ENCODE assay signal across 21 cellular contexts in genomic region chr5:175742290-175742994, GRCh38.
DNase-seq lines count a peak whose midpoint lies in the region; ATAC-seq, FAIRE-seq and TF ChIP-seq lines count a peak whose summit lies in the region.
"Had no signal": no experiment of that assay in that cellular context is flagged by ENCODE, and none has a peak within 500 bp of the region (broad histone marks: within the 10 kb centered on the region; RNA-seq: fewer than 3 reads in every experiment).

No MANE protein-coding gene starts in this region.

- no peak overlapping the region for H3K27ac ChIP-seq in K562 (ENCODE audit: extremely low read depth, low read depth, low read length)

- no peak for TF ChIP-seq POLR2A in K562 (conservative IDR thresholded peaks at IDR 0.05)

- H3K9me1 ChIP-seq in K562 (ENCODE audit: control insufficient read depth, insufficient read depth, low read length), result no peaks in the 10 kb centered on the region

- H3K4me1 ChIP-seq in K562 (replicated peaks in 1 of 2; ENCODE audit: control insufficient read depth in 2 of 2, insufficient read depth in 2 of 2, low read length in 2 of 2), result no peaks in the 10 kb centered on the region

- CTCF ChIA-PET in K562 (lab: Yijun Ruan, JAX; ENCODE audit: low intra/inter-chr PET ratio), result no interaction called here

- no peak overlapping the region for H3K9ac ChIP-seq in K562 (ENCODE audit: insufficient read depth in 1 of 2, low read depth in 2 of 2, low read length in 2 of 2)

- intact Hi-C loops in K562 (cut with micrococcal nuclease), result no loop called here

- H3K9me3 ChIP-seq in K562 (replicated peaks; ENCODE audit: control insufficient read depth, insufficient read depth, low read depth, low read length), result no peaks in the 10 kb centered on the region

- no peak for TF ChIP-seq CTCF in K562 (IDR thresholded peaks at IDR 0.05 in 2 of 3, conservative IDR thresholded peaks at IDR 0.05 in 1 of 3; ENCODE audit: insufficient read depth in 2 of 3, low read depth in 1 of 3, low read length in 3 of 3)

- peaks cover 2 to 22% of the 10 kb centered on the region in 2 experiments; a peak in 3 of 5 replicates for H3K27me3 ChIP-seq in K562 (ENCODE audit: control insufficient read depth in 2 of 2, insufficient read depth in 2 of 2, low read length in 2 of 2)

- H2AFZ ChIP-seq in K562 (ENCODE audit: low read depth, low read length), result no peak overlapping the region

- no peak for TF ChIP-seq EP300 in K562 (IDR thresholded peaks at IDR 0.05; ENCODE audit: low read length)

- BruUV-seq in K562 (replicated peaks; lab: Mats Ljungman, UMichigan), result no TSS peak

- ATAC-seq in K562, result no peak
- ATAC-seq in GM21529 (IDR thresholded peaks at IDR 0.05; ENCODE audit: unreplicated experiment), result no peak
- ATAC-seq in GM19397 (IDR thresholded peaks at IDR 0.05; ENCODE audit: unreplicated experiment), result no peak
- ATAC-seq: HepG2 had no signal

- FAIRE-seq in K562 (lab: Jason Lieb, UNC), result no peak
- FAIRE-seq: G401.6, GM12892, HepG2, HTR-8/SVneo had no signal

- H3K36me3 ChIP-seq in K562 (ENCODE audit: control insufficient read depth, insufficient read depth, low read length), result no peaks in the 10 kb centered on the region

- peak; percentile 28 for DNase-seq in activated CD8-positive, alpha-beta memory T cell treated with anti-CD3 and anti-CD28 coated beads, Interleukin-2, amount 50 U/mL, for 48 hours
- DNase-seq in activated CD8-positive, alpha-beta memory T cell treated with anti-CD3 and anti-CD28 coated beads, Interleukin-2, amount 50 U/mL, for 4 hours, result no peak
- no peak for DNase-seq in K562 (ENCODE audit: extremely low read depth in 1 of 4, low spot score in 3 of 4)
- peak; percentile 43 for DNase-seq in mesenteric fat pad (ENCODE audit: low spot score)
- no peak for DNase-seq in NCI-H446 (lab: John Stamatoyannopoulos, UW)
- no peak for DNase-seq in NCI-H1105 (lab: John Stamatoyannopoulos, UW)
- DNase-seq: 8988T; AML-193; C1 segment of cervical spinal cord; Calu3; CD4-positive, alpha-beta T cell; DMS79; EL; HCEC 1CT; HFFc6 had no signal

- WGBS in K562 (ENCODE audit: insufficient coverage, low coverage, missing lambda C conversion rate), result 0% methylated on average over 10 of the region's 10 CpGs

- no peaks in the 10 kb centered on the region for H3K79me2 ChIP-seq in K562 (ENCODE audit: control insufficient read depth, insufficient read depth, low read length)

- H3K4me2 ChIP-seq in K562 (ENCODE audit: insufficient read depth, low read length), result no peak overlapping the region

- no peak overlapping the region for H3K4me3 ChIP-seq in K562

- in situ Hi-C loops in K562 (cut with MboI), result loop anchor here (25.0 kb wide), 2 partner anchors 845 to 1370 kb away; no protein-coding TSS in a partner anchor

- POLR2A ChIA-PET in K562 (lab: Yijun Ruan, JAX), result no interaction called here

- 0 out of 2 replicates have a peak, but pooled peaks cover 4% of the 10 kb centered on the region for H4K20me1 ChIP-seq in K562 (replicated peaks; ENCODE audit: control insufficient read depth, insufficient read depth, low read length)

- no peak for TF ChIP-seq RAD21 in K562 (CRISPR knock-in tag; conservative IDR thresholded peaks at IDR 0.05 in 1 of 2, IDR thresholded peaks at IDR 0.05 in 1 of 2)

TF ChIP-seq in K562, 482 proteins besides CTCF, POLR2A, EP300 and RAD21:
- TF ChIP-seq THRB (CRISPR knock-in tag; conservative IDR thresholded peaks at IDR 0.05), result no peak
- no peak for TF ChIP-seq ZNF707 (CRISPR knock-in tag; conservative IDR thresholded peaks at IDR 0.05)
- no peak for TF ChIP-seq ZNF431 (CRISPR knock-in tag; IDR thresholded peaks at IDR 0.05)
- TF ChIP-seq NFRKB (IDR thresholded peaks at IDR 0.05; ENCODE audit: low read depth), result no peak
- TF ChIP-seq MITF (IDR thresholded peaks at IDR 0.05), result no peak
- TF ChIP-seq CBX2 (IDR thresholded peaks at IDR 0.05; ENCODE audit: insufficient read depth, low read length, poor library complexity, severe bottlenecking), result no peak
- TF ChIP-seq, protein P1, sequence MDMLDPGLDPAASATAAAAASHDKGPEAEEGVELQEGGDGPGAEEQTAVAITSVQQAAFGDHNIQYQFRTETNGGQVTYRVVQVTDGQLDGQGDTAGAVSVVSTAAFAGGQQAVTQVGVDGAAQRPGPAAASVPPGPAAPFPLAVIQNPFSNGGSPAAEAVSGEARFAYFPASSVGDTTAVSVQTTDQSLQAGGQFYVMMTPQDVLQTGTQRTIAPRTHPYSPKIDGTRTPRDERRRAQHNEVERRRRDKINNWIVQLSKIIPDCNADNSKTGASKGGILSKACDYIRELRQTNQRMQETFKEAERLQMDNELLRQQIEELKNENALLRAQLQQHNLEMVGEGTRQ (CRISPR knock-in tag; IDR thresholded peaks at IDR 0.05), result peak; percentile 30; the same call in 1 of the 2 replicates
- TF ChIP-seq ZNF584 (CRISPR knock-in tag; IDR thresholded peaks at IDR 0.05; ENCODE audit: low read depth), result no peak
- TF ChIP-seq RBM14 (IDR thresholded peaks at IDR 0.05; ENCODE audit: borderline replicate concordance, insufficient read depth, low read depth, low read length), result no peak
- TF ChIP-seq USF1 (CRISPR knock-in tag; IDR thresholded peaks at IDR 0.05), result 0 out of 2 replicates have a peak, but pooled peaks have one; percentile 28

Comparison
In these comparisons a context has a peak if more than half of its experiments do, and no peak if none do; other contexts are left out.
1. DNase-seq: peak in activated CD8-positive, alpha-beta memory T cell treated with anti-CD3 and anti-CD28 coated beads, Interleukin-2, amount 50 U/mL, for 48 hours (single experiment) and mesenteric fat pad (single experiment); none in activated CD8-positive, alpha-beta memory T cell treated with anti-CD3 and anti-CD28 coated beads, Interleukin-2, amount 50 U/mL, for 4 hours (single experiment), K562 (0 of 4), NCI-H446 (0 of 2) and NCI-H1105 (single experiment).